In genomic region chr6:130223508-130223907, GRCh38 we compare ENCODE assay signal across 8 cellular contexts.
DNase-seq lines count a peak whose midpoint lies in the region; ATAC-seq and FAIRE-seq lines count a peak whose summit lies in the region.

No MANE protein-coding gene starts in this region.

- DNase-seq in activated T-cell treated with anti-CD3 and anti-CD28 coated beads, Interleukin-2, amount 50 U/mL, for 1 hour = peak; percentile 45
- DNase-seq in stimulated activated CD4-positive, alpha-beta T cell treated with anti-CD3 and anti-CD28 coated beads, Interleukin-1b, Interleukin-23, amount 100 ng/mL, for 1 hour (ENCODE audit: low read depth in 2 of 2) = peak; percentile 8 to 10
- DNase-seq in HCEC 1CT = no peak
- DNase-seq in HTR-8/SVneo (ENCODE audit: insufficient read length, low spot score) = no peak
- no peak for DNase-seq in GOT3 (lab: John Stamatoyannopoulos, UW)

- peaks cover 62% of the 10 kb centered on the region for H3K9me3 ChIP-seq in BLaER1

- no peaks in the 10 kb centered on the region for H3K27me3 ChIP-seq in BLaER1

- ATAC-seq in GM21367 (IDR thresholded peaks at IDR 0.05; ENCODE audit: unreplicated experiment) = peak; percentile 99
- ATAC-seq in HG03575 (IDR thresholded peaks at IDR 0.05; ENCODE audit: extremely low read depth, insufficient number of reproducible peaks, low FRiP score, unreplicated experiment) = peak; percentile 98

- H3K4me1 ChIP-seq in BLaER1 = peaks cover 36% of the 10 kb centered on the region

- peak overlapping the region; percentile 59 for H3K4me2 ChIP-seq in BLaER1

- no peak overlapping the region for H3K4me3 ChIP-seq in BLaER1

- no peak overlapping the region for H3K9ac ChIP-seq in BLaER1

- 0 out of 2 replicates have a peak, but pooled peaks cover 5% of the 10 kb centered on the region for H3K36me3 ChIP-seq in BLaER1

- H4K20me1 ChIP-seq in BLaER1 = no peaks in the 10 kb centered on the region

- peak overlapping the region; percentile 25; the same call in 1 of the 2 replicates for H3K27ac ChIP-seq in BLaER1

- FAIRE-seq in HTR-8/SVneo (lab: Jason Lieb, UNC) = no peak

Comparison
In these comparisons a context has a peak if more than half of its experiments do, and no peak if none do; other contexts are left out.
1. DNase-seq: peak in activated T-cell treated with anti-CD3 and anti-CD28 coated beads, Interleukin-2, amount 50 U/mL, for 1 hour (single experiment) and stimulated activated CD4-positive, alpha-beta T cell treated with anti-CD3 and anti-CD28 coated beads, Interleukin-1b, Interleukin-23, amount 100 ng/mL, for 1 hour (2 of 2); none in HCEC 1CT (single experiment), HTR-8/SVneo (single experiment) and GOT3 (single experiment).